ENCODE assay signal across 8 cellular contexts in genomic region chr15:90901799-90902655, GRCh38. TPM values are rescaled to one million over a fixed set of nuclear protein-coding genes. Genes with fewer than 3 reads are reported as not detected.
DNase-seq lines count a peak whose midpoint lies in the region; ATAC-seq and TF ChIP-seq lines count a peak whose summit lies in the region.

No MANE protein-coding gene starts in this region.

- TF ChIP-seq CTCF in Caco-2 (IDR thresholded peaks at IDR 0.05; ENCODE audit: insufficient read depth in 1 of 2, low read depth in 1 of 2, low read length in 1 of 2, severe bottlenecking in 1 of 2, unreplicated experiment in 1 of 2) = peak; percentile 67 to 89
- peak; percentile 81 for TF ChIP-seq CTCF in epithelial cell of esophagus (IDR thresholded peaks at IDR 0.05; ENCODE audit: insufficient read depth, low read depth, low read length, missing control alignments)

- H3K9me3 Mint-ChIP-seq in Caco-2 (ENCODE audit: unreplicated experiment) = no peaks in the 10 kb centered on the region

- peak; percentile 73 for ATAC-seq in GM19452 (IDR thresholded peaks at IDR 0.05; ENCODE audit: unreplicated experiment)
- peak; percentile 71 for ATAC-seq in HG03571 (IDR thresholded peaks at IDR 0.05; ENCODE audit: unreplicated experiment)

- peak overlapping the region; percentile 67 for H3K27ac Mint-ChIP-seq in Caco-2 (ENCODE audit: unreplicated experiment)

- H3K9me3 ChIP-seq in Caco-2 = no peaks in the 10 kb centered on the region

- peak overlapping the region; percentile 51 for H3K4me3 ChIP-seq in Caco-2 (ENCODE audit: low read depth, low read length)
- H3K4me3 ChIP-seq in epithelial cell of esophagus (ENCODE audit: low read length) = peak overlapping the region; percentile 68

- H3K27me3 ChIP-seq in Caco-2 (replicated peaks; ENCODE audit: control insufficient read depth, insufficient read depth, low read length) = no peaks in the 10 kb centered on the region

- peak overlapping the region; percentile 89 for H3K4me3 Mint-ChIP-seq in Caco-2 (ENCODE audit: unreplicated experiment)

- CTCF ChIA-PET in Caco-2 (lab: Charles Lee) = interaction anchor here (0.5 to 6.0 kb wide), 10 partner anchors 28 to 609 kb away, joined by 3 to 53 read pairs (median 5); partner anchors contain the start of genes HDDC3 and UNC45A

- POLR2A ChIA-PET in Caco-2 (lab: Charles Lee) = interaction anchor here (0.5 to 1.7 kb wide), 8 partner anchors 28 to 1735 kb away, joined by 3 to 7 read pairs (median 5); partner anchors contain the start of genes BLM, HDDC3, RCCD1 and UNC45A

- no peaks in the 10 kb centered on the region for H3K36me3 ChIP-seq in Caco-2 (ENCODE audit: control insufficient read depth, insufficient read depth, low read length)

- H3K4me1 Mint-ChIP-seq in Caco-2 (ENCODE audit: low read depth, unreplicated experiment) = no peaks in the 10 kb centered on the region

- peaks cover 2% of the 10 kb centered on the region for H3K27me3 Mint-ChIP-seq in Caco-2 (ENCODE audit: insufficient read depth, unreplicated experiment)

- 0 out of 2 replicates have a peak, but pooled peaks cover 7% of the 10 kb centered on the region for H3K4me1 ChIP-seq in Caco-2

- peaks cover 11% of the 10 kb centered on the region for H3K36me3 Mint-ChIP-seq in Caco-2 (ENCODE audit: insufficient read depth, unreplicated experiment)

- intact Hi-C loops in Caco-2 (cut with micrococcal nuclease; ENCODE audit: unreplicated experiment) = loop anchor here (1.0 to 5.0 kb wide), 2 partner anchors 32 to 370 kb away; no protein-coding TSS in a partner anchor

- DNase-seq in Caco-2 (peak; percentile 74 to 83), NOMO-1 treated with DMSO at 0.1 percent for 48 hours (lab: John Stamatoyannopoulos, UW; ENCODE audit: unreplicated experiment) (peak; percentile 78), activated T-cell treated with anti-CD3 and anti-CD28 coated beads for 1 hour (ENCODE audit: low read depth) (peak; percentile 60), epithelial cell of esophagus (ENCODE audit: low read depth) (peak; percentile 86), mucosa of gallbladder (ENCODE audit: low spot score) (peak; percentile 68)
- DNase-seq in stimulated activated CD8-positive, alpha-beta memory T cell treated with anti-CD3 and anti-CD28 coated beads, Interleukin-4, amount 100 ng/mL, for 24 hours (ENCODE audit: low read depth) = peak; percentile 53

- BruUV-seq in Caco-2 (replicated peaks; lab: Mats Ljungman, UMichigan) = TSS peak; percentile 65

RNA-seq across cellular contexts. Expression of gene MAN2A2, which starts 1.1 kb away (rescaled TPM):
- total RNA-seq in Caco-2 (2022) (64.9 and 69.8 TPM in 2 replicates), mucosa of gallbladder (95.4 TPM)

RNA-seq across cellular contexts. Expression of gene FES, which starts 17.7 kb away (rescaled TPM):
- 1.7 and 1.8 TPM in 2 replicates for total RNA-seq in Caco-2 (2022)
- total RNA-seq in mucosa of gallbladder = 26.2 TPM

RNA-seq across cellular contexts. Expression of gene HDDC3, which starts 30.3 kb away (rescaled TPM):
- total RNA-seq in Caco-2 (2022) (20.0 and 21.6 TPM in 2 replicates), mucosa of gallbladder (20.9 TPM)

RNA-seq across cellular contexts. Expression of gene UNC45A, which starts 33.1 kb away (rescaled TPM):
- total RNA-seq in Caco-2 (2022) = 62.6 and 63.8 TPM in 2 replicates
- 117 TPM for total RNA-seq in mucosa of gallbladder

RNA-seq across cellular contexts. Expression of gene FURIN, which starts 33.6 kb away (rescaled TPM):
- total RNA-seq in Caco-2 (2022) = 41.5 and 43.0 TPM in 2 replicates
- 33.8 TPM for total RNA-seq in mucosa of gallbladder

Comparison
In these comparisons a context has a peak if more than half of its experiments do, and no peak if none do; other contexts are left out.
1. Peak in every context shown above with its lines: DNase-seq, ATAC-seq and H3K4me3 ChIP-seq.